1 cellular context compared by ENCODE assay signal in the genomic region with DNA sequence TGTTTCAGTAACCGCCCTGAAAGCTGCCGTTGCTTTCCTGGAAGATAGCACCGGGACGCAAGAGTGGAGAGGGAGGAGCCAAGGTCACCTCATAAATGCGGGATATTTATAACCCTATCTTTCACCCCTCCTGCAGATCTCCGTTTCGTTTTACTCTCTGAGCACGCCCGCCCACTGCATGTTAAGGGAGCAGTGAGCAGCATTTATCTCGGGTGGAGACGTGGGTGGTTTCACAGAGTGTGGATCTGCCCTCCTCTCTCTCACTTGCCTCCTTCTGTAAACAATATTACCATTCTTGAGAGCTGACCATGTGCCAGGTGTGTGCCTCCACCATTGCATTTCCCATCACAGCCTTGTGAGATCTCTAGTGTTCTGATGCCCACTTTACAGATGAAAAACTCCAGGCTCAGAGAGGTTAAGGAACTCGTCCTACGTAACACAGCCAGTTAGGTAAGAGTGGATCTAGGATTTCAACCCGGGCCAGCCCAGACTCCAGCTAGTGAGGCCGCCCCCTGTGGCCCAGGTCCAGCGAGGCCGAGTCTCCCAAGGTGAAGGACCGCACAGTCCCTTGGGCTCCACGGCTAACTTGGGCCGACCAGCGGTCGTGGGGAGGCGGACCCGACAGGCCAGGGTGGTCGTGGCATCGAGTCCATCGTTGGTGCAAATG.
TF ChIP-seq lines count a peak whose summit lies in the region.

No MANE protein-coding gene starts in this region.

TF ChIP-seq in K562, 482 proteins besides CTCF, POLR2A, EP300 and RAD21 (continued from another document and continues in another):
- TF ChIP-seq BDP1 (IDR thresholded peaks at IDR 0.05; ENCODE audit: insufficient read depth, insufficient read length), result no peak
- TF ChIP-seq ZNF354B (CRISPR knock-in tag; IDR thresholded peaks at IDR 0.05), result no peak
- no peak for TF ChIP-seq ZBTB1 (CRISPR knock-in tag; IDR thresholded peaks at IDR 0.05; ENCODE audit: borderline replicate concordance, low read depth)
- TF ChIP-seq SRSF7 (optimal IDR thresholded peaks at IDR 0.05; ENCODE audit: low read depth, low read length), result no peak
- TF ChIP-seq HEY1 (CRISPR knock-in tag; IDR thresholded peaks at IDR 0.05; ENCODE audit: borderline replicate concordance), result 0 out of 2 replicates have a peak, but pooled peaks have one; percentile 32
- TF ChIP-seq YY1 (IDR thresholded peaks at IDR 0.05; ENCODE audit: borderline replicate concordance in 1 of 3, control insufficient read depth in 1 of 3, extremely low read depth in 1 of 3, insufficient read depth in 3 of 3, insufficient read length in 1 of 3, insufficient replicate concordance in 2 of 3, low read depth in 1 of 3, low read length in 2 of 3), result peak in 1 of 3 experiments; percentile 74
- no peak for TF ChIP-seq YBX1 (IDR thresholded peaks at IDR 0.05)
- TF ChIP-seq JUND (IDR thresholded peaks at IDR 0.05; ENCODE audit: borderline replicate concordance, low read depth, low read length), result peak; percentile 74
- TF ChIP-seq JUND (tag; IDR thresholded peaks at IDR 0.05; ENCODE audit: borderline replicate concordance, low read depth, low read length), result peak; percentile 48; the same call in 2 of the 3 replicates
- TF ChIP-seq CHD4 (IDR thresholded peaks at IDR 0.05; ENCODE audit: insufficient read depth, insufficient replicate concordance, low read depth, low read length, poor library complexity, severe bottlenecking), result peak; percentile 98
- peak; percentile 88 for TF ChIP-seq CHD1 (IDR thresholded peaks at IDR 0.05; ENCODE audit: low read length)
- TF ChIP-seq ZNF766 (CRISPR knock-in tag; conservative IDR thresholded peaks at IDR 0.05), result peak; percentile 61; the same call in 1 of the 2 replicates
- TF ChIP-seq NCOR1 (IDR thresholded peaks at IDR 0.05), result peak; percentile 37; the same call in 1 of the 2 replicates
- TF ChIP-seq CBFA2T2 (conservative IDR thresholded peaks at IDR 0.05), result peak; percentile 31; the same call in 1 of the 2 replicates
- TF ChIP-seq SMARCA5 (IDR thresholded peaks at IDR 0.05), result peak; percentile 100
- TF ChIP-seq GATA2 (CRISPR knock-in tag; IDR thresholded peaks at IDR 0.05), result peak; percentile 67
- 0 out of 2 replicates have a peak, but pooled peaks have one; percentile 4 for TF ChIP-seq THAP12 (CRISPR knock-in tag; IDR thresholded peaks at IDR 0.05)
- peak; percentile 100 for TF ChIP-seq BCOR (IDR thresholded peaks at IDR 0.05)
- no peak for TF ChIP-seq RBM15 (IDR thresholded peaks at IDR 0.05; ENCODE audit: insufficient read depth, low read length)
- peak; percentile 54; the same call in 1 of the 2 replicates for TF ChIP-seq GTF2E2 (tag; IDR thresholded peaks at IDR 0.05)
- TF ChIP-seq TEAD4 (IDR thresholded peaks at IDR 0.05; ENCODE audit: low read length), result peak; percentile 58; the same call in 1 of the 2 replicates
- no peak for TF ChIP-seq TEAD4 (CRISPR knock-in tag; IDR thresholded peaks at IDR 0.05; ENCODE audit: borderline replicate concordance)
- peak; percentile 18 to 59; a peak in 2 of 4 replicates for TF ChIP-seq TRIM24 (IDR thresholded peaks at IDR 0.05)
- peak; percentile 28; the same call in 1 of the 2 replicates for TF ChIP-seq HES1 (IDR thresholded peaks at IDR 0.05; ENCODE audit: low read depth)
- TF ChIP-seq HDAC1 (IDR thresholded peaks at IDR 0.05), result peak in 1 of 2 experiments; percentile 92; a peak in 2 of 4 replicates
- 0 out of 2 replicates have a peak, but pooled peaks have one; percentile 12 for TF ChIP-seq CBFB (CRISPR knock-in tag; IDR thresholded peaks at IDR 0.05)
- no peak for TF ChIP-seq RFX5 (IDR thresholded peaks at IDR 0.05; ENCODE audit: low read depth, low read length)
- TF ChIP-seq ZNF511 (CRISPR knock-in tag; IDR thresholded peaks at IDR 0.05), result no peak
- no peak for TF ChIP-seq ZNF184 (CRISPR knock-in tag; IDR thresholded peaks at IDR 0.05)
- TF ChIP-seq HCFC1 (IDR thresholded peaks at IDR 0.05; ENCODE audit: low read depth, low read length), result no peak; the same call in 1 of the 2 replicates
- TF ChIP-seq DMBX1 (CRISPR knock-in tag; IDR thresholded peaks at IDR 0.05; ENCODE audit: borderline replicate concordance), result 0 out of 2 replicates have a peak, but pooled peaks have one; percentile 13
- TF ChIP-seq CC2D1A (IDR thresholded peaks at IDR 0.05), result 0 out of 2 replicates have a peak, but pooled peaks have one; percentile 39
- TF ChIP-seq, protein P1, sequence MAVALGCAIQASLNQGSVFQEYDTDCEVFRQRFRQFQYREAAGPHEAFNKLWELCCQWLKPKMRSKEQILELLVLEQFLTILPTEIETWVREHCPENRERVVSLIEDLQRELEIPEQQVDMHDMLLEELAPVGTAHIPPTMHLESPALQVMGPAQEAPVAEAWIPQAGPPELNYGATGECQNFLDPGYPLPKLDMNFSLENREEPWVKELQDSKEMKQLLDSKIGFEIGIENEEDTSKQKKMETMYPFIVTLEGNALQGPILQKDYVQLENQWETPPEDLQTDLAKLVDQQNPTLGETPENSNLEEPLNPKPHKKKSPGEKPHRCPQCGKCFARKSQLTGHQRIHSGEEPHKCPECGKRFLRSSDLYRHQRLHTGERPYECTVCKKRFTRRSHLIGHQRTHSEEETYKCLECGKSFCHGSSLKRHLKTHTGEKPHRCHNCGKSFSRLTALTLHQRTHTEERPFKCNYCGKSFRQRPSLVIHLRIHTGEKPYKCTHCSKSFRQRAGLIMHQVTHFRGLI (CRISPR knock-in tag; IDR thresholded peaks at IDR 0.05), result no peak
- peak; percentile 85 for TF ChIP-seq MEF2A (IDR thresholded peaks at IDR 0.05; ENCODE audit: control insufficient read depth, low read depth, low read length)
- no peak for TF ChIP-seq NR3C1 (CRISPR knock-in tag; IDR thresholded peaks at IDR 0.05)
- peak; percentile 34; the same call in 1 of the 2 replicates for TF ChIP-seq MYNN (IDR thresholded peaks at IDR 0.05)
- TF ChIP-seq MYNN (CRISPR knock-in tag; IDR thresholded peaks at IDR 0.05), result no peak
- TF ChIP-seq PHF21A (IDR thresholded peaks at IDR 0.05; ENCODE audit: borderline replicate concordance, low read depth), result peak; percentile 41; the same call in 1 of the 2 replicates
- no peak for TF ChIP-seq CEBPG (CRISPR knock-in tag; IDR thresholded peaks at IDR 0.05)
- peak in 1 of 2 experiments; percentile 46; a peak in 1 of 4 replicates for TF ChIP-seq CEBPG (tag; conservative IDR thresholded peaks at IDR 0.05 in 1 of 2, IDR thresholded peaks at IDR 0.05 in 1 of 2)
- TF ChIP-seq PCBP1 (IDR thresholded peaks at IDR 0.05; ENCODE audit: low read depth, low read length, poor library complexity, severe bottlenecking), result peak; percentile 91
- TF ChIP-seq CBX1 (IDR thresholded peaks at IDR 0.05; ENCODE audit: low read depth), result peak; percentile 97
- no peak for TF ChIP-seq ZNF668 (CRISPR knock-in tag; IDR thresholded peaks at IDR 0.05)
- TF ChIP-seq DPF2 (IDR thresholded peaks at IDR 0.05), result peak; percentile 91
- peak; percentile 89 for TF ChIP-seq CXXC5 (CRISPR knock-in tag; IDR thresholded peaks at IDR 0.05)
- peak in 1 of 2 experiments; percentile 20; a peak in 1 of 4 replicates for TF ChIP-seq SIN3A (IDR thresholded peaks at IDR 0.05; ENCODE audit: borderline replicate concordance in 2 of 2, control insufficient read depth in 1 of 2, low read depth in 2 of 2, low read length in 2 of 2)
- peak; percentile 43 for TF ChIP-seq PHF20 (IDR thresholded peaks at IDR 0.05; ENCODE audit: partially characterized antibody)
- TF ChIP-seq, protein P2, sequence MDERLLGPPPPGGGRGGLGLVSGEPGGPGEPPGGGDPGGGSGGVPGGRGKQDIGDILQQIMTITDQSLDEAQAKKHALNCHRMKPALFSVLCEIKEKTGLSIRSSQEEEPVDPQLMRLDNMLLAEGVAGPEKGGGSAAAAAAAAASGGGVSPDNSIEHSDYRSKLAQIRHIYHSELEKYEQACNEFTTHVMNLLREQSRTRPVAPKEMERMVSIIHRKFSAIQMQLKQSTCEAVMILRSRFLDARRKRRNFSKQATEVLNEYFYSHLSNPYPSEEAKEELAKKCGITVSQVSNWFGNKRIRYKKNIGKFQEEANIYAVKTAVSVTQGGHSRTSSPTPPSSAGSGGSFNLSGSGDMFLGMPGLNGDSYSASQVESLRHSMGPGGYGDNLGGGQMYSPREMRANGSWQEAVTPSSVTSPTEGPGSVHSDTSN (CRISPR knock-in tag; IDR thresholded peaks at IDR 0.05; ENCODE audit: low read depth), result no peak
- TF ChIP-seq, protein P2 (tag; conservative IDR thresholded peaks at IDR 0.05; ENCODE audit: low read depth), result peak; percentile 75
- peak; percentile 90 for TF ChIP-seq MTA3 (IDR thresholded peaks at IDR 0.05; ENCODE audit: borderline replicate concordance)
- TF ChIP-seq SNIP1 (IDR thresholded peaks at IDR 0.05; ENCODE audit: low read depth), result no peak
- 0 out of 2 replicates have a peak, but pooled peaks have one; percentile 29 for TF ChIP-seq CGGBP1 (CRISPR knock-in tag; IDR thresholded peaks at IDR 0.05)
- peak; percentile 77 for TF ChIP-seq MAX (CRISPR knock-in tag; IDR thresholded peaks at IDR 0.05)
- peak; percentile 77; the same call in 1 of the 2 replicates for TF ChIP-seq ATF7 (IDR thresholded peaks at IDR 0.05)
- peak; percentile 82; the same call in 1 of the 2 replicates for TF ChIP-seq TRIM25 (IDR thresholded peaks at IDR 0.05; ENCODE audit: borderline replicate concordance)
- no peak for TF ChIP-seq ZNF583 (CRISPR knock-in tag; IDR thresholded peaks at IDR 0.05)
- peak; percentile 78; the same call in 1 of the 2 replicates for TF ChIP-seq BRD4 (IDR thresholded peaks at IDR 0.05)
- TF ChIP-seq ETV1 (tag; conservative IDR thresholded peaks at IDR 0.05; ENCODE audit: low read depth), result peak; percentile 52
- TF ChIP-seq LCOR (CRISPR knock-in tag; IDR thresholded peaks at IDR 0.05), result peak; percentile 41; the same call in 1 of the 2 replicates
- peak; percentile 75 for TF ChIP-seq MIER1 (IDR thresholded peaks at IDR 0.05; ENCODE audit: low read depth)
- no peak for TF ChIP-seq NFIX (CRISPR knock-in tag; IDR thresholded peaks at IDR 0.05; ENCODE audit: low read depth)
- TF ChIP-seq NBN (IDR thresholded peaks at IDR 0.05; ENCODE audit: low read depth), result peak; percentile 91
- no peak for TF ChIP-seq PTTG1 (tag; IDR thresholded peaks at IDR 0.05; ENCODE audit: low read depth)
- TF ChIP-seq MECOM (CRISPR knock-in tag; IDR thresholded peaks at IDR 0.05), result peak; percentile 71; the same call in 1 of the 2 replicates
- peak; percentile 91 for TF ChIP-seq KDM5B (IDR thresholded peaks at IDR 0.05; ENCODE audit: insufficient replicate concordance, low read depth, low read length)
- no peak for TF ChIP-seq ZNF445 (CRISPR knock-in tag; IDR thresholded peaks at IDR 0.05; ENCODE audit: low read depth)
